Comparison of ENCODE assay signal across 29 cellular contexts in genomic region chr2:29559608-29560007, GRCh38.
"Had no signal": no experiment of that assay in that cellular context is flagged by ENCODE, and none has a peak within 500 bp of the region (broad histone marks: within the 10 kb centered on the region; RNA-seq: fewer than 3 reads in every experiment).

No MANE protein-coding gene starts in this region.

- H3K4me3 Mint-ChIP-seq: stimulated activated effector memory CD8-positive, alpha-beta T cell treated with anti-CD3 and anti-CD28 coated beads, Interleukin-12 subunit alpha, Interleukin-12 subunit beta, amount 100 ng/mL, for 72 hours; stimulated activated memory B cell treated with anti-CD40 and anti-IgM and Interleukin-4, amounts not matched to agents 10 μg/mL and 1 μg/mL and 100 μg/mL, for 72 hours; stimulated activated naive B cell treated with anti-CD40 and anti-IgM and Interleukin-4, amounts not matched to agents 10 μg/mL and 1 μg/mL and 100 μg/mL, for 72 hours; stimulated activated naive CD8-positive, alpha-beta T cell treated with anti-CD3 and anti-CD28 coated beads, Interleukin-15, amount 100 ng/mL, for 72 hours; stimulated activated naive CD8-positive, alpha-beta T cell treated with anti-CD3 and anti-CD28 coated beads, Interleukin-15, Interleukin-2, amounts not matched to agents 100 ng/mL and 50 ng/mL, for 24 hours; type B pancreatic cell had no signal

- H3K9me3 ChIP-seq: stomach, suprapubic skin, testis, thoracic aorta, thyroid gland, tibial artery, tibial nerve, transverse colon, upper lobe of left lung, upper lobe of right lung, uterus, vagina had no signal

- FAIRE-seq: urothelium cell line had no signal

- H3K36me3 Mint-ChIP-seq: stimulated activated effector memory CD8-positive, alpha-beta T cell treated with anti-CD3 and anti-CD28 coated beads, Interleukin-12 subunit alpha, Interleukin-12 subunit beta, amount 100 ng/mL, for 72 hours; stimulated activated memory B cell treated with anti-CD40 and anti-IgM and Interleukin-4, amounts not matched to agents 10 μg/mL and 1 μg/mL and 100 μg/mL, for 72 hours; stimulated activated naive B cell treated with anti-CD40 and anti-IgM and Interleukin-4, amounts not matched to agents 10 μg/mL and 1 μg/mL and 100 μg/mL, for 72 hours; type B pancreatic cell had no signal

- H3K27me3 ChIP-seq: stomach, suprapubic skin, testis, thyroid gland, tibial artery, tibial nerve, transverse colon, upper lobe of left lung, upper lobe of right lung, uterus, vagina had no signal

- H3K4me1 Mint-ChIP-seq: stimulated activated effector memory CD8-positive, alpha-beta T cell treated with anti-CD3 and anti-CD28 coated beads, Interleukin-12 subunit alpha, Interleukin-12 subunit beta, amount 100 ng/mL, for 72 hours; stimulated activated memory B cell treated with anti-CD40 and anti-IgM and Interleukin-4, amounts not matched to agents 10 μg/mL and 1 μg/mL and 100 μg/mL, for 72 hours; stimulated activated naive B cell treated with anti-CD40 and anti-IgM and Interleukin-4, amounts not matched to agents 10 μg/mL and 1 μg/mL and 100 μg/mL, for 72 hours; stimulated activated naive CD8-positive, alpha-beta T cell treated with anti-CD3 and anti-CD28 coated beads, Interleukin-15, amount 100 ng/mL, for 72 hours had no signal

- H3K9me3 Mint-ChIP-seq: stimulated activated effector memory CD8-positive, alpha-beta T cell treated with anti-CD3 and anti-CD28 coated beads, Interleukin-12 subunit alpha, Interleukin-12 subunit beta, amount 100 ng/mL, for 72 hours; stimulated activated memory B cell treated with anti-CD40 and anti-IgM and Interleukin-4, amounts not matched to agents 10 μg/mL and 1 μg/mL and 100 μg/mL, for 72 hours; stimulated activated naive B cell treated with anti-CD40 and anti-IgM and Interleukin-4, amounts not matched to agents 10 μg/mL and 1 μg/mL and 100 μg/mL, for 72 hours; stimulated activated naive CD8-positive, alpha-beta T cell treated with anti-CD3 and anti-CD28 coated beads, Interleukin-15, amount 100 ng/mL, for 72 hours; stimulated activated naive CD8-positive, alpha-beta T cell treated with anti-CD3 and anti-CD28 coated beads, Interleukin-15, Interleukin-2, amounts not matched to agents 100 ng/mL and 50 ng/mL, for 24 hours; type B pancreatic cell had no signal

- H3K27me3 Mint-ChIP-seq: type B pancreatic cell had no signal

- H3K36me3 ChIP-seq: stomach, suprapubic skin, thoracic aorta, thyroid gland, tibial artery, tibial nerve, transverse colon, upper lobe of left lung, upper lobe of right lung, uterus, vagina had no signal

- ATAC-seq: stimulated activated effector memory CD8-positive, alpha-beta T cell treated with anti-CD3 and anti-CD28 coated beads, Interleukin-12 subunit alpha, Interleukin-12 subunit beta, amount 100 ng/mL, for 72 hours; stimulated activated memory B cell treated with anti-CD40 and anti-IgM and Interleukin-4, amounts not matched to agents 10 μg/mL and 1 μg/mL and 100 μg/mL, for 72 hours; stimulated activated naive B cell treated with anti-CD40 and anti-IgM and Interleukin-4, amounts not matched to agents 10 μg/mL and 1 μg/mL and 100 μg/mL, for 72 hours; stimulated activated naive CD8-positive, alpha-beta T cell treated with anti-CD3 and anti-CD28 coated beads, Interleukin-15, amount 100 ng/mL, for 72 hours; stimulated activated naive CD8-positive, alpha-beta T cell treated with anti-CD3 and anti-CD28 coated beads, Interleukin-15, Interleukin-2, amounts not matched to agents 100 U/mL and 50 U/mL, for 24 hours; upper lobe of right lung had no signal

- DNase-seq: stimulated activated CD4-positive, alpha-beta T cell treated with anti-CD3 and anti-CD28 coated beads, Interleukin-2, amount 100 ng/mL, for 48 hours; stimulated activated CD4-positive, alpha-beta T cell treated with anti-CD3 and anti-CD28 coated beads, Interleukin-4, amount 100 ng/mL, for 1 hour; stimulated activated CD4-positive, alpha-beta T cell treated with anti-CD3 and anti-CD28 coated beads, Interleukin-4, amount 100 ng/mL, for 24 hours; stimulated activated CD4-positive, alpha-beta T cell treated with anti-CD3 and anti-CD28 coated beads, Interleukin-4, amount 100 ng/mL, for 4 hours; stimulated activated CD8-positive, alpha-beta memory T cell treated with anti-CD3 and anti-CD28 coated beads, Interleukin-4, amount 100 ng/mL, for 48 hours; stimulated activated naive B cell treated with anti-CD40 and anti-IgM and Interleukin-4, amounts not matched to agents 10 μg/mL and 1 μg/mL and 100 μg/mL, for 72 hours; stimulated activated naive CD4-positive, alpha-beta T cell; stimulated activated naive CD4-positive, alpha-beta T cell treated with Interleukin-2 at 50 U/mL for 16 hours; stimulated activated naive CD8-positive, alpha-beta T cell treated with anti-CD3 and anti-CD28 coated beads, Interleukin-15, amount 100 ng/mL, for 72 hours; stimulated activated naive CD8-positive, alpha-beta T cell treated with anti-CD3 and anti-CD28 coated beads, Interleukin-15, Interleukin-2, amounts not matched to agents 100 U/mL and 50 U/mL, for 24 hours; stomach; substantia nigra; testis; thyroid gland; tibial artery; transverse colon; trophoblast cell; upper lobe of left lung; upper lobe of right lung; uterus had no signal

- H3K4me1 ChIP-seq: stomach, suprapubic skin, testis, thyroid gland, tibial artery, tibial nerve, transverse colon, upper lobe of left lung, upper lobe of right lung, uterus, vagina had no signal

- H3K27ac Mint-ChIP-seq: stimulated activated effector memory CD8-positive, alpha-beta T cell treated with anti-CD3 and anti-CD28 coated beads, Interleukin-12 subunit alpha, Interleukin-12 subunit beta, amount 100 ng/mL, for 72 hours; stimulated activated memory B cell treated with anti-CD40 and anti-IgM and Interleukin-4, amounts not matched to agents 10 μg/mL and 1 μg/mL and 100 μg/mL, for 72 hours; stimulated activated naive B cell treated with anti-CD40 and anti-IgM and Interleukin-4, amounts not matched to agents 10 μg/mL and 1 μg/mL and 100 μg/mL, for 72 hours; stimulated activated naive CD8-positive, alpha-beta T cell treated with anti-CD3 and anti-CD28 coated beads, Interleukin-15, amount 100 ng/mL, for 72 hours; stimulated activated naive CD8-positive, alpha-beta T cell treated with anti-CD3 and anti-CD28 coated beads, Interleukin-15, Interleukin-2, amounts not matched to agents 100 ng/mL and 50 ng/mL, for 24 hours; type B pancreatic cell had no signal

- H3K27ac ChIP-seq: stomach, suprapubic skin, testis, thoracic aorta, thyroid gland, tibial artery, tibial nerve, transverse colon, upper lobe of left lung, upper lobe of right lung, uterus, vagina had no signal

- H3K4me3 ChIP-seq: stomach, suprapubic skin, testis, thoracic aorta, thyroid gland, tibial artery, tibial nerve, transverse colon, upper lobe of left lung, upper lobe of right lung, uterus, vagina had no signal
